ENCODE assay signal across 17 cellular contexts in genomic region chr3:112689989-112690388, GRCh38. TPM values are rescaled to one million over a fixed set of nuclear protein-coding genes. Genes with fewer than 3 reads are reported as not detected.
DNase-seq lines count a peak whose midpoint lies in the region; ATAC-seq and TF ChIP-seq lines count a peak whose summit lies in the region.
"Had no signal": no experiment of that assay in that cellular context is flagged by ENCODE, and none has a peak within 500 bp of the region (broad histone marks: within the 10 kb centered on the region; RNA-seq: fewer than 3 reads in every experiment).

No MANE protein-coding gene starts in this region.

- no peak for DNase-seq in SK-N-SH
- peak; percentile 29 to 57 for DNase-seq in dermis microvascular lymphatic vessel endothelial cell (ENCODE audit: low read depth in 2 of 2)
- peak; percentile 45 for DNase-seq in neuronal stem cell (ENCODE audit: low spot score)
- DNase-seq in KG1 (lab: John Stamatoyannopoulos, UW), result no peak
- no peak for DNase-seq in immature natural killer cell
- DNase-seq: C1 segment of cervical spinal cord; EL; NCI-H1092; NCI-H2227 treated with DMSO at 0.1 percent for 48 hours; NCI-H524 treated with DMSO at 0.1 percent for 48 hours; NK-92 treated with Interleukin-12 subunit alpha and Interleukin-12 subunit beta, amount 100 ng/mL, for 24 hours had no signal

- peak overlapping the region; percentile 12; the same call in 1 of the 2 replicates for H3K4me2 ChIP-seq in SK-N-SH
- no peak overlapping the region for H3K4me2 ChIP-seq in neuronal stem cell (ENCODE audit: insufficient read depth, low read length, poor library complexity, severe bottlenecking)

- TF ChIP-seq CTCF in SK-N-SH (IDR thresholded peaks at IDR 0.05), result no peak

- H3K9ac ChIP-seq in SK-N-SH (no peak overlapping the region), neuronal stem cell (ENCODE audit: low read depth, low read length, poor library complexity) (no peak overlapping the region)

- H3K4me3 ChIP-seq in SK-N-SH (ENCODE audit: low read depth in 2 of 2, low read length in 1 of 2) (no peak overlapping the region), neuronal stem cell (ENCODE audit: low read length in 2 of 2) (no peak overlapping the region)

- no peak overlapping the region for H3K23ac ChIP-seq in neuronal stem cell (ENCODE audit: low read depth, low read length, poor library complexity)

- WGBS in SK-N-SH (ENCODE audit: low lambda C conversion rate), result 94% methylated on average over 2 of the region's 2 CpGs
- WGBS in neuronal stem cell (ENCODE audit: extremely low coverage in 2 of 2, insufficient read length in 2 of 2, insufficient replicate concordance in 1 of 2), 2 donors, result no CpG with 5 or more reads among the region's 2 CpGs

- H2BK5ac ChIP-seq in neuronal stem cell (ENCODE audit: low read length), result no peak overlapping the region

- TF ChIP-seq RAD21 in SK-N-SH (IDR thresholded peaks at IDR 0.05; ENCODE audit: low read length), result no peak

- no peaks in the 10 kb centered on the region for H3K9me2 ChIP-seq in SK-N-SH

- peaks cover 0 to 1% (median 0%) of the 10 kb centered on the region in 3 donors for H3K27me3 Mint-ChIP-seq in immature natural killer cell (ENCODE audit: low read depth in 3 of 3)

- H3K36me3 Mint-ChIP-seq in immature natural killer cell, result no peaks in the 10 kb centered on the region

- CTCF ChIA-PET in SK-N-SH (lab: Yijun Ruan, JAX), result interaction anchor here (0.9 to 1.5 kb wide), 2 partner anchors 14 to 45 kb away, joined by 3 read pairs; no protein-coding TSS in a partner anchor

- no peaks in the 10 kb centered on the region for H3K79me2 ChIP-seq in SK-N-SH (ENCODE audit: insufficient read depth)

- no peaks in the 10 kb centered on the region for H3K79me1 ChIP-seq in neuronal stem cell (ENCODE audit: low read depth, low read length)

- no peak for TF ChIP-seq EP300 in SK-N-SH (IDR thresholded peaks at IDR 0.05; ENCODE audit: borderline replicate concordance in 1 of 2, low read depth in 1 of 2, low read length in 1 of 2)

- POLR2A ChIA-PET in SK-N-SH (lab: Yijun Ruan, JAX), result no interaction called here

- no peaks in the 10 kb centered on the region for H4K20me1 ChIP-seq in SK-N-SH (ENCODE audit: insufficient read depth)

- no peak overlapping the region for H3K4me3 Mint-ChIP-seq in immature natural killer cell

- no peaks in the 10 kb centered on the region for H3K27me3 ChIP-seq in SK-N-SH (ENCODE audit: insufficient read depth)
- no peaks in the 10 kb centered on the region for H3K27me3 ChIP-seq in neuronal stem cell (ENCODE audit: control insufficient read depth in 3 of 3, insufficient read depth in 3 of 3, low read depth in 1 of 3, low read length in 3 of 3)

- H3K18ac ChIP-seq in neuronal stem cell (ENCODE audit: low read length), result no peak overlapping the region

- no peak overlapping the region for H4K91ac ChIP-seq in neuronal stem cell (ENCODE audit: low read depth, low read length, poor library complexity)

- no peak overlapping the region for H2BK15ac ChIP-seq in neuronal stem cell (ENCODE audit: low read length)

- H3K27ac ChIP-seq in SK-N-SH (ENCODE audit: low read depth in 2 of 2, low read length in 1 of 2), result peak overlapping the region in 1 of 2 experiments; percentile 11; a peak in 1 of 4 replicates
- H3K27ac ChIP-seq in neuronal stem cell (replicated peaks; ENCODE audit: low read length), result peak overlapping the region; percentile 70
- H3K27ac ChIP-seq: 22Rv1, RWPE1 had no signal

- H2BK120ac ChIP-seq in neuronal stem cell (ENCODE audit: low read depth, low read length), result no peak overlapping the region

- peak overlapping the region in 1 of 6 donors; percentile 51 for H3K27ac Mint-ChIP-seq in immature natural killer cell

- H3K36me3 ChIP-seq in SK-N-SH (replicated peaks in 1 of 2; ENCODE audit: control insufficient read depth in 1 of 2, insufficient read depth in 2 of 2, low read length in 1 of 2) (no peaks in the 10 kb centered on the region), neuronal stem cell (replicated peaks in 1 of 2; ENCODE audit: control insufficient read depth in 2 of 2, insufficient read depth in 2 of 2, low read length in 2 of 2) (no peaks in the 10 kb centered on the region)

- no peak for ATAC-seq in SK-N-SH treated with all-trans-retinoic acid at 6 μM for 48 hours
- ATAC-seq in HG02678 (IDR thresholded peaks at IDR 0.05; ENCODE audit: unreplicated experiment), result no peak
- ATAC-seq in GM18519 (IDR thresholded peaks at IDR 0.05; ENCODE audit: low FRiP score, unreplicated experiment), result no peak
- ATAC-seq: HCT116 had no signal

- H3K4me1 Mint-ChIP-seq in immature natural killer cell, result peaks cover 7 to 13% of the 10 kb centered on the region in 2 donors

- peaks cover 26% of the 10 kb centered on the region for H3F3A ChIP-seq in SK-N-SH (replicated peaks; ENCODE audit: insufficient read depth)

- peak overlapping the region; percentile 37; the same call in 1 of the 2 replicates for H2AFZ ChIP-seq in SK-N-SH (ENCODE audit: low read depth)
- H2AFZ ChIP-seq in neuronal stem cell (ENCODE audit: low read length), result peak overlapping the region; percentile 56

- H3K4me1 ChIP-seq in SK-N-SH (ENCODE audit: control insufficient read depth in 1 of 2, insufficient read depth in 2 of 2, low read depth in 1 of 2, low read length in 1 of 2) (peaks cover 8 to 24% of the 10 kb centered on the region in 2 experiments; a peak in 3 of 4 replicates), neuronal stem cell (ENCODE audit: control insufficient read depth in 2 of 2, insufficient read depth in 1 of 2, low read depth in 1 of 2, low read length in 2 of 2) (peaks cover 8 to 22% of the 10 kb centered on the region in 2 donors)

- no peaks in the 10 kb centered on the region for H3K9me3 Mint-ChIP-seq in immature natural killer cell

- no peak overlapping the region for H3K14ac ChIP-seq in neuronal stem cell (ENCODE audit: low read length)

- no peaks in the 10 kb centered on the region for H3K9me3 ChIP-seq in SK-N-SH
- H3K9me3 ChIP-seq in neuronal stem cell (replicated peaks in 1 of 2; ENCODE audit: control insufficient read depth in 2 of 2, insufficient read depth in 1 of 2, low read depth in 1 of 2, low read length in 2 of 2), result peaks cover 0 to 7% of the 10 kb centered on the region in 2 donors

- H2BK12ac ChIP-seq in neuronal stem cell (ENCODE audit: low read length), result no peak overlapping the region

- no peak overlapping the region for H3K4ac ChIP-seq in neuronal stem cell (ENCODE audit: low read length)

- no peak overlapping the region for H4K8ac ChIP-seq in neuronal stem cell (ENCODE audit: low read depth, low read length)

- H2AK5ac ChIP-seq in neuronal stem cell (ENCODE audit: low read depth, low read length), result no peak overlapping the region

TF ChIP-seq in SK-N-SH, 30 proteins besides CTCF, POLR2A, EP300 and RAD21:
- TF ChIP-seq RXRA (IDR thresholded peaks at IDR 0.05; ENCODE audit: borderline replicate concordance, low read depth) (no peak), EZH2phosphoT487 (IDR thresholded peaks at IDR 0.05; ENCODE audit: borderline replicate concordance, low read depth) (no peak), RCOR1 (IDR thresholded peaks at IDR 0.05; ENCODE audit: low read length) (no peak)

TF ChIP-seq in SK-N-SH treated with all-trans-retinoic acid at 6 μM for 48 hours, 23 proteins besides CTCF, POLR2A, EP300 and RAD21:
- no peak for TF ChIP-seq GLIS3 (CRISPR knock-in tag; IDR thresholded peaks at IDR 0.05)
- no peak for TF ChIP-seq CSDC2 (CRISPR knock-in tag; IDR thresholded peaks at IDR 0.05)
- no peak for TF ChIP-seq ZNF8 (CRISPR knock-in tag; IDR thresholded peaks at IDR 0.05)

RNA-seq across cellular contexts. Expression of gene CCDC80, which starts 49.0 kb away (rescaled TPM):
- polyA plus RNA-seq in SK-N-SH (2012; rRNA removed) (83.4 and 103 TPM in 2 replicates), immature natural killer cell (under 1 TPM in 1 of 3 donors, not detected in 2; 0.20 TPM)
- polyA plus RNA-seq in SK-N-SH (2012; cell fraction: cytosol; rRNA removed), result 113 and 151 TPM in 2 replicates
- 90.9 and 120 TPM in 2 replicates for polyA plus RNA-seq in SK-N-SH (2012; cell fraction: nucleus; rRNA removed)
- 9.7 and 13.0 TPM in 2 replicates for total RNA-seq in dermis microvascular lymphatic vessel endothelial cell
- polyA plus RNA-seq in neuronal stem cell (2013, experiment 1 of 2), result 10.8 TPM
- polyA plus RNA-seq in neuronal stem cell (2013, experiment 2 of 2), result 10.7 TPM

Comparison
In these comparisons a context has a peak if more than half of its experiments do, and no peak if none do; other contexts are left out.
1. DNase-seq: peak in dermis microvascular lymphatic vessel endothelial cell (2 of 2) and neuronal stem cell (single experiment); none in SK-N-SH (single experiment), KG1 (single experiment) and immature natural killer cell (0 of 3).
2. RNA of gene CCDC80, which starts 49.0 kb away (polyA plus RNA-seq): 83.4 to 151 TPM in SK-N-SH; 0.20 TPM in immature natural killer cell; every median in the first group is over 10 times any median in the second.